Comparison of ENCODE assay signal across 18 cellular contexts in genomic region chr17:79048826-79049755, GRCh38. TPM values are rescaled to one million over a fixed set of nuclear protein-coding genes. Genes with fewer than 3 reads are reported as not detected.
DNase-seq lines count a peak whose midpoint lies in the region; ATAC-seq and TF ChIP-seq lines count a peak whose summit lies in the region.
"Had no signal": no experiment of that assay in that cellular context is flagged by ENCODE, and none has a peak within 500 bp of the region (broad histone marks: within the 10 kb centered on the region; RNA-seq: fewer than 3 reads in every experiment).

No MANE protein-coding gene starts in this region.

- no peaks in the 10 kb centered on the region for H3K79me2 ChIP-seq in MM.1S (ENCODE audit: low read length)

- H3K27me3 ChIP-seq in MM.1S (replicated peaks; ENCODE audit: insufficient read depth, low read length) (peaks cover 97% of the 10 kb centered on the region), subcutaneous abdominal adipose tissue (ENCODE audit: control insufficient read depth in 5 of 5, insufficient read depth in 4 of 5, low read length in 5 of 5) (no peaks in the 10 kb centered on the region)

- no peaks in the 10 kb centered on the region for H4K20me1 ChIP-seq in MM.1S (ENCODE audit: insufficient read depth, low read length)

- H2AFZ ChIP-seq in MM.1S (ENCODE audit: low read length), result 0 out of 2 replicates have a peak overlapping the region, but pooled peaks have one; percentile 49

- ATAC-seq in GM19455 (IDR thresholded peaks at IDR 0.05; ENCODE audit: unreplicated experiment), result no peak
- ATAC-seq in HG03432 (IDR thresholded peaks at IDR 0.05; ENCODE audit: unreplicated experiment), result no peak

- TF ChIP-seq CTCF in MM.1S (IDR thresholded peaks at IDR 0.05; ENCODE audit: low read length), result no peak

- H3K36me3 ChIP-seq in MM.1S (replicated peaks; ENCODE audit: insufficient read depth, low read length) (no peaks in the 10 kb centered on the region), subcutaneous abdominal adipose tissue (ENCODE audit: control insufficient read depth in 5 of 5, insufficient read depth in 5 of 5, low read length in 5 of 5) (peaks cover 0 to 41% (median 15%) of the 10 kb centered on the region in 5 donors)
- H3K36me3 ChIP-seq: SJSA1 had no signal

- H3K4me3 ChIP-seq in MM.1S (ENCODE audit: low read length) (no peak overlapping the region), subcutaneous abdominal adipose tissue (ENCODE audit: low read depth in 1 of 5, low read length in 5 of 5) (no peak overlapping the region)
- H3K4me3 ChIP-seq: SJSA1 had no signal

- H3K4me2 ChIP-seq in MM.1S (ENCODE audit: low read depth, low read length), result peak overlapping the region; percentile 23

- H3K4me1 ChIP-seq in MM.1S (ENCODE audit: low read length), result no peaks in the 10 kb centered on the region
- peaks cover 12 to 39% (median 28%) of the 10 kb centered on the region in 5 donors for H3K4me1 ChIP-seq in subcutaneous abdominal adipose tissue (ENCODE audit: control insufficient read depth in 5 of 5, insufficient read depth in 5 of 5, low read length in 5 of 5)
- H3K4me1 ChIP-seq: SJSA1 had no signal

- no peak overlapping the region for H3K27ac ChIP-seq in MM.1S (ENCODE audit: low read length)
- peak overlapping the region; percentile 67 for H3K27ac ChIP-seq in subcutaneous abdominal adipose tissue (ENCODE audit: low read depth, low read length)
- H3K27ac ChIP-seq: 22Rv1, SJSA1 had no signal

- H3K9ac ChIP-seq in MM.1S (ENCODE audit: low read length), result no peak overlapping the region
- no peak overlapping the region for H3K9ac ChIP-seq in subcutaneous abdominal adipose tissue (ENCODE audit: low read length in 5 of 5)

- no peaks in the 10 kb centered on the region for H3K9me2 ChIP-seq in MM.1S (replicated peaks; ENCODE audit: insufficient read depth, low read length)

- H3K9me3 ChIP-seq in MM.1S (replicated peaks; ENCODE audit: insufficient read depth, low read length) (no peaks in the 10 kb centered on the region), subcutaneous abdominal adipose tissue (ENCODE audit: control insufficient read depth in 5 of 5, low read length in 5 of 5) (peaks cover 0 to 10% (median 3%) of the 10 kb centered on the region in 5 donors)

- DNase-seq in activated effector memory CD4-positive, alpha-beta T cell treated with anti-CD3 and anti-CD28 coated beads, Interleukin-2, amount 50 U/mL, for 16 hours, result peak; percentile 41
- DNase-seq in activated effector memory CD4-positive, alpha-beta T cell treated with Interleukin-2 at 50 U/mL for 16 hours, result no peak
- no peak for DNase-seq in MM.1S
- peak; percentile 85 for DNase-seq in mesenteric fat pad (ENCODE audit: low spot score)
- DNase-seq in A172 (ENCODE audit: low spot score), result no peak
- DNase-seq: C1 segment of cervical spinal cord, KBM-7, NCI-H1048, NCI-H146, NCI-H2107, NCI-H226, OCI-M1, RPMI8226 had no signal

- no peaks in the 10 kb centered on the region for H3F3A ChIP-seq in MM.1S (ENCODE audit: insufficient read depth, low read length)

RNA-seq across cellular contexts. Expression of gene C1QTNF1, which starts 25.1 kb away (rescaled TPM):
- total RNA-seq in mesenteric fat pad, result 563 TPM
- 6.5 and 11.8 TPM in 2 replicates for total RNA-seq in A172 (2014; rRNA removed; shearing (Covaris generic))

RNA-seq across cellular contexts. Expression of gene ENGASE, which starts 25.5 kb away (rescaled TPM):
- total RNA-seq in mesenteric fat pad, result 38.8 TPM
- 8.8 and 9.1 TPM in 2 replicates for total RNA-seq in A172 (2014; rRNA removed; shearing (Covaris generic))

RNA-seq across cellular contexts. Expression of gene CANT1, which starts 39.5 kb away (rescaled TPM):
- 37.9 TPM for total RNA-seq in mesenteric fat pad
- 81.4 and 90.1 TPM in 2 replicates for total RNA-seq in A172 (2014; rRNA removed; shearing (Covaris generic))

Comparison
In these comparisons a context has a peak if more than half of its experiments do, and no peak if none do; other contexts are left out.
1. DNase-seq: peak in activated effector memory CD4-positive, alpha-beta T cell treated with anti-CD3 and anti-CD28 coated beads, Interleukin-2, amount 50 U/mL, for 16 hours (single experiment) and mesenteric fat pad (single experiment); none in activated effector memory CD4-positive, alpha-beta T cell treated with Interleukin-2 at 50 U/mL for 16 hours (single experiment), MM.1S (single experiment) and A172 (single experiment).
2. RNA of gene C1QTNF1, which starts 25.1 kb away (total RNA-seq): 563 TPM in mesenteric fat pad (single experiment); 6.5 to 11.8 TPM in A172; every median in the first group is over 10 times any median in the second.